In genomic region chr6:56927538-56928453, GRCh38 we compare ENCODE assay signal across 16 cellular contexts. TPM values are rescaled to one million over a fixed set of nuclear protein-coding genes. Genes with fewer than 3 reads are reported as not detected.
DNase-seq lines count a peak whose midpoint lies in the region; ATAC-seq and TF ChIP-seq lines count a peak whose summit lies in the region.
"Had no signal": no experiment of that assay in that cellular context is flagged by ENCODE, and none has a peak within 500 bp of the region (broad histone marks: within the 10 kb centered on the region; RNA-seq: fewer than 3 reads in every experiment).

No MANE protein-coding gene starts in this region.

- H3K27me3 ChIP-seq in adipocyte (replicated peaks; ENCODE audit: control insufficient read depth, insufficient read depth, low read length) (no peaks in the 10 kb centered on the region), neural progenitor cell (no peaks in the 10 kb centered on the region)

- H3K36me3 ChIP-seq in adipocyte (ENCODE audit: control insufficient read depth, insufficient read depth, low read length, severe bottlenecking) (no peaks in the 10 kb centered on the region), neural progenitor cell (no peaks in the 10 kb centered on the region)

- H3K9ac ChIP-seq in adipocyte (ENCODE audit: low read length), result no peak overlapping the region
- H3K9ac ChIP-seq in neural progenitor cell, result no peak overlapping the region

- peak overlapping the region; percentile 72 for H2AFZ ChIP-seq in neural progenitor cell (replicated peaks)

- peak overlapping the region; percentile 48 for H3K4me3 ChIP-seq in adipocyte (ENCODE audit: low read length)
- no peak overlapping the region for H3K4me3 ChIP-seq in neural progenitor cell
- no peak overlapping the region for H3K4me3 ChIP-seq in lower leg skin (ENCODE audit: low read depth, poor library complexity, severe bottlenecking)

- no peaks in the 10 kb centered on the region for H3F3A ChIP-seq in neural progenitor cell (ENCODE audit: low read depth)

- H3K4me1 Mint-ChIP-seq in neural progenitor cell, result no peaks in the 10 kb centered on the region
- H3K4me1 Mint-ChIP-seq: neural crest cell; stimulated activated naive CD8-positive, alpha-beta T cell treated with anti-CD3 and anti-CD28 coated beads, Interleukin-15, amount 100 ng/mL, for 72 hours had no signal

- intact Hi-C loops in lower leg skin (cut with DNase I; ENCODE audit: low total_unique reads), result no loop called here

- WGBS in lower leg skin, 2 donors, result 57 to 58% methylated on average over 4 of the region's 4 CpGs

- no peak overlapping the region for H3K27ac ChIP-seq in neural progenitor cell

- H3K9me3 ChIP-seq in adipocyte (ENCODE audit: control insufficient read depth, low read length) (no peaks in the 10 kb centered on the region), neural progenitor cell (ENCODE audit: low read depth) (no peaks in the 10 kb centered on the region)

- no peak overlapping the region for H3K27ac Mint-ChIP-seq in neural progenitor cell
- H3K27ac Mint-ChIP-seq: CD4-positive, alpha-beta T cell; stimulated activated naive CD8-positive, alpha-beta T cell treated with anti-CD3 and anti-CD28 coated beads, Interleukin-15, amount 100 ng/mL, for 72 hours had no signal

- no peaks in the 10 kb centered on the region for H4K20me1 ChIP-seq in neural progenitor cell (ENCODE audit: low read depth)

- H3K79me2 ChIP-seq in neural progenitor cell (ENCODE audit: low read depth), result no peaks in the 10 kb centered on the region

- H3K4me1 ChIP-seq in adipocyte (ENCODE audit: control insufficient read depth, insufficient read depth, low read length) (peaks cover 19% of the 10 kb centered on the region), neural progenitor cell (peaks cover 10% of the 10 kb centered on the region)

- in situ Hi-C loops in GM13977 (cut with MboI; ENCODE audit: low pct_unique_long_range_greater_than_20kb, low sequenced_read_pairs, unreplicated experiment), result no loop called here

- ATAC-seq in GM18511 (IDR thresholded peaks at IDR 0.05; ENCODE audit: unreplicated experiment) (peak; percentile 57), GM18909 (IDR thresholded peaks at IDR 0.05; ENCODE audit: poor library complexity, unreplicated experiment) (no peak)
- ATAC-seq: stimulated activated naive CD8-positive, alpha-beta T cell treated with anti-CD3 and anti-CD28 coated beads, Interleukin-15, amount 100 ng/mL, for 72 hours had no signal

- no peak for TF ChIP-seq POLR2A in lower leg skin (IDR thresholded peaks at IDR 0.05)

- no peaks in the 10 kb centered on the region for H3K36me3 Mint-ChIP-seq in neural progenitor cell

- DNase-seq in MV-4-11 (lab: John Stamatoyannopoulos, UW), result peak; percentile 33
- DNase-seq in adipocyte (ENCODE audit: low read depth), result no peak
- no peak for DNase-seq in neural progenitor cell (ENCODE audit: low spot score)
- DNase-seq in lower leg skin (ENCODE audit: low spot score in 2 of 2), result no peak
- no peak for DNase-seq in activated CD8-positive, alpha-beta memory T cell treated with anti-CD3 and anti-CD28 coated beads for 24 hours
- DNase-seq in GM13977 (ENCODE audit: low spot score), result no peak
- DNase-seq: activated naive CD4-positive, alpha-beta T cell; caudate nucleus; CD4-positive, alpha-beta T cell; hypothalamus; NCI-H1436 treated with DMSO at 0.1 percent for 48 hours; NCI-H526 treated with DMSO at 0.1 percent for 48 hours; stimulated activated naive CD8-positive, alpha-beta T cell treated with anti-CD3 and anti-CD28 coated beads, Interleukin-15, amount 100 ng/mL, for 72 hours had no signal

- peak; percentile 28 for TF ChIP-seq CTCF in neural progenitor cell (IDR thresholded peaks at IDR 0.05)
- no peak for TF ChIP-seq CTCF in lower leg skin (IDR thresholded peaks at IDR 0.05)
- no peak for TF ChIP-seq CTCF in GM13977 (IDR thresholded peaks at IDR 0.05; ENCODE audit: extremely low read depth, insufficient read depth, missing control alignments)

- no peak overlapping the region for H3K4me3 Mint-ChIP-seq in neural progenitor cell
- H3K4me3 Mint-ChIP-seq: CD4-positive, alpha-beta T cell; neural crest cell; stimulated activated naive CD8-positive, alpha-beta T cell treated with anti-CD3 and anti-CD28 coated beads, Interleukin-15, amount 100 ng/mL, for 72 hours had no signal

- H3K4me2 ChIP-seq in neural progenitor cell, result peak overlapping the region; percentile 22

- no peaks in the 10 kb centered on the region for H3K9me3 Mint-ChIP-seq in neural progenitor cell
- H3K9me3 Mint-ChIP-seq: CD4-positive, alpha-beta T cell; neural crest cell; stimulated activated naive CD8-positive, alpha-beta T cell treated with anti-CD3 and anti-CD28 coated beads, Interleukin-15, amount 100 ng/mL, for 72 hours had no signal

- H3K27me3 Mint-ChIP-seq in neural progenitor cell (ENCODE audit: insufficient read depth, low read depth), result no peaks in the 10 kb centered on the region

RNA-seq across cellular contexts. Expression of gene BEND6, which starts 27.1 kb away (rescaled TPM):
- total RNA-seq in neural progenitor cell (ENCODE audit: low replicate concordance) (0.90 and 2.4 TPM in 2 replicates), lower leg skin (under 1 TPM in 3 of 4 donors, not detected in 1; 0.27 to 0.58 (median 0.42) TPM)
- total RNA-seq: CD4-positive, alpha-beta T cell had no signal
